In genomic region chr4:183960021-183960420, GRCh38 we compare ENCODE assay signal across 9 cellular contexts. TPM values are rescaled to one million over a fixed set of nuclear protein-coding genes. Genes with fewer than 3 reads are reported as not detected.
DNase-seq lines count a peak whose midpoint lies in the region; ATAC-seq, FAIRE-seq and TF ChIP-seq lines count a peak whose summit lies in the region.
"Had no signal": no experiment of that assay in that cellular context is flagged by ENCODE, and none has a peak within 500 bp of the region (broad histone marks: within the 10 kb centered on the region; RNA-seq: fewer than 3 reads in every experiment).

No MANE protein-coding gene starts in this region.

- POLR2A ChIA-PET in CD8-positive, alpha-beta memory T cell (lab: Charles Lee): no interaction called here

- ATAC-seq in left cardiac atrium (peak; percentile 90 to 95), HG03139 (IDR thresholded peaks at IDR 0.05; ENCODE audit: unreplicated experiment) (no peak), HG02571 (IDR thresholded peaks at IDR 0.05; ENCODE audit: unreplicated experiment) (no peak)

- H3K27ac Mint-ChIP-seq in CD8-positive, alpha-beta memory T cell: no peak overlapping the region

- H3K9me3 ChIP-seq in small intestine (ENCODE audit: control insufficient read depth, low read depth): no peaks in the 10 kb centered on the region
- no peaks in the 10 kb centered on the region for H3K9me3 ChIP-seq in CD8-positive, alpha-beta memory T cell (ENCODE audit: low read length)

- CTCF ChIA-PET in CD8-positive, alpha-beta memory T cell (lab: Charles Lee): no interaction called here

- H3K27me3 ChIP-seq in small intestine (ENCODE audit: control insufficient read depth in 2 of 2, insufficient read depth in 2 of 2, low read length in 2 of 2): no peaks in the 10 kb centered on the region
- no peaks in the 10 kb centered on the region for H3K27me3 ChIP-seq in CD8-positive, alpha-beta memory T cell (ENCODE audit: insufficient read depth, low read length, poor library complexity, severe bottlenecking)

- no peak for TF ChIP-seq RAD21 in Ishikawa (IDR thresholded peaks at IDR 0.05; ENCODE audit: low read depth)

- no peaks in the 10 kb centered on the region for H3K4me1 Mint-ChIP-seq in CD8-positive, alpha-beta memory T cell

- H3K4me3 Mint-ChIP-seq in CD8-positive, alpha-beta memory T cell: no peak overlapping the region

- H3K36me3 Mint-ChIP-seq in CD8-positive, alpha-beta memory T cell: peaks cover 0 to 2% (median 0%) of the 10 kb centered on the region in 3 donors

- no peaks in the 10 kb centered on the region for H3K9me3 Mint-ChIP-seq in CD8-positive, alpha-beta memory T cell

- H3K4me3 ChIP-seq in small intestine (ENCODE audit: low read depth in 1 of 2, low read length in 2 of 2): no peak overlapping the region
- no peak overlapping the region for H3K4me3 ChIP-seq in CD8-positive, alpha-beta memory T cell (ENCODE audit: low read length)

- H3K27me3 Mint-ChIP-seq in CD8-positive, alpha-beta memory T cell: peaks cover 1 to 6% of the 10 kb centered on the region in 2 donors

- DNase-seq in SW480 (ENCODE audit: low spot score) (peak; percentile 62), left cardiac atrium (peak; percentile 59), small intestine (peak; percentile 69), SIG-M5 (lab: John Stamatoyannopoulos, UW) (no peak)
- DNase-seq in CD8-positive, alpha-beta memory T cell: no peak

- no peaks in the 10 kb centered on the region for H3K36me3 ChIP-seq in small intestine (ENCODE audit: control insufficient read depth in 2 of 2, insufficient read depth in 2 of 2, low read length in 2 of 2)
- no peaks in the 10 kb centered on the region for H3K36me3 ChIP-seq in CD8-positive, alpha-beta memory T cell (ENCODE audit: insufficient read depth, low read length)

- intact Hi-C loops in left cardiac atrium (cut with DNase I): no loop called here

- FAIRE-seq in small intestine (lab: Jason Lieb, UNC): no peak

- no peak for TF ChIP-seq EP300 in Ishikawa (IDR thresholded peaks at IDR 0.05; ENCODE audit: borderline replicate concordance)

- H3K4me1 ChIP-seq in small intestine (ENCODE audit: control insufficient read depth in 2 of 2, insufficient read depth in 1 of 2, low read depth in 1 of 2, low read length in 1 of 2): peaks cover 0 to 2% of the 10 kb centered on the region in 2 donors
- H3K4me1 ChIP-seq in CD8-positive, alpha-beta memory T cell (ENCODE audit: insufficient read depth, low read length): no peaks in the 10 kb centered on the region

- peak overlapping the region in 1 of 2 donors; percentile 8 for H3K27ac ChIP-seq in small intestine (ENCODE audit: low read depth in 1 of 2, low read length in 1 of 2)
- no peak overlapping the region for H3K27ac ChIP-seq in CD8-positive, alpha-beta memory T cell (ENCODE audit: low read depth, low read length)
- H3K27ac ChIP-seq: KMS-11 had no signal

- WGBS in small intestine, 3 donors: 17 to 31% (median 23%) methylated on average over 8 of the region's 8 CpGs

TF ChIP-seq in Ishikawa, 13 proteins besides CTCF, POLR2A, EP300 and RAD21:
- TF ChIP-seq TCF12 (IDR thresholded peaks at IDR 0.05; ENCODE audit: low read depth) (no peak), MAX (IDR thresholded peaks at IDR 0.05) (peak; percentile 59)
TF ChIP-seq in Ishikawa: peak in this region for 1.

RNA-seq across cellular contexts. Expression of gene STOX2, which starts 54.9 kb away (rescaled TPM):
- total RNA-seq in left cardiac atrium: 10 to 100 TPM in 1 of 2 donors, 1 to 10 TPM in 1; 9.1 to 11.2 TPM
- polyA plus RNA-seq in small intestine: 1 to 10 TPM in 1 of 3 donors, under 1 TPM in 1, not detected in 1; 0.27 to 2.0 TPM
- not detected for total RNA-seq in CD8-positive, alpha-beta memory T cell
- polyA plus RNA-seq in CD8-positive, alpha-beta memory T cell: not detected

Comparison
In these comparisons a context has a peak if more than half of its experiments do, and no peak if none do; other contexts are left out.
1. DNase-seq: peak in SW480 (single experiment), left cardiac atrium (single experiment) and small intestine (single experiment); none in SIG-M5 (single experiment) and CD8-positive, alpha-beta memory T cell (0 of 5).
2. ATAC-seq: peak in left cardiac atrium (2 of 2); none in HG03139 (single experiment) and HG02571 (single experiment).
3. RNA of gene STOX2, which starts 54.9 kb away (total RNA-seq): 9.1 to 11.2 TPM in left cardiac atrium; not detected in CD8-positive, alpha-beta memory T cell; every median in the first group is over 10 times any median in the second.